Comparison of ENCODE assay signal across 1 cellular context in the genomic region with DNA sequence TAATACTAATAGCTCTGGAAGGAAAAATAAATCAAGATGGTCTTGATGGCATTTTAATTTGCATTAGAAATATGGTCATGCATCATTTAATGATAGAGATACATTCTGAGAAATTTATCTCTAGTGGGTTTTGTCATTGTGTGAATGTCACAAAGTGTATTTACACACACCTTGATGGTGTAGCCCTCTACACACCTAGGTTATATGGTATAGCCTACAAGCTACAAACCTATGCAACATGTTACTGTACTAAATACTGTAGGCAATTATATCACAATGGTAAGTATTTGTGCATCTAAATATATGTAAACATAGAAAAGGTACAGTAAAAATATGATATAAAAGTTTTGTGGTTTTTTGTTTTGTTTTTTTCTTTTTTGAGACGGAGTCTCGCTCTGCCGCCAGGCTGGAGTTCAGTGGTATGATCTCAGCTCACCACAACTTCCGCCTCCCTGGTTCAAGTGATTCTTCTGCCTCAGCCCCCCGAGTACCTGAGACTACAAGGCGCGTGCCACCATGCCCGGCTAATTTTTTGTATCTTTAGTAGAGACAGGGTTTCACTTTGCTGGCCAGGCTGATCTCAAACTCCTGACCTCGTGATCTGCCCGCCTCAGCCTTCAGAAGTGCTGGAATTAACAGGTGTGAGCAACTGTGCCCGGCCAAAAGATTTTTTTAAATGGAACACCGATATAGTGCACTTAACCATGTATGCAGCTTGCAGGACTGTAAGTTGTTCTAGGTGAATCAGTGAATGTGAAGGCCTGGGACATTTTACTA.
TF ChIP-seq lines count a peak whose summit lies in the region.

No MANE protein-coding gene starts in this region.

TF ChIP-seq in GM12878, 131 proteins besides CTCF, POLR2A, EP300 and RAD21 (continued from another document and continues in another):
- TF ChIP-seq, protein P1, sequence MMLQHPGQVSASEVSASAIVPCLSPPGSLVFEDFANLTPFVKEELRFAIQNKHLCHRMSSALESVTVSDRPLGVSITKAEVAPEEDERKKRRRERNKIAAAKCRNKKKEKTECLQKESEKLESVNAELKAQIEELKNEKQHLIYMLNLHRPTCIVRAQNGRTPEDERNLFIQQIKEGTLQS (IDR thresholded peaks at IDR 0.05; ENCODE audit: borderline replicate concordance, extremely low read depth, low read depth, low read length) = no peak
- TF ChIP-seq PAX8 (IDR thresholded peaks at IDR 0.05) = no peak
- TF ChIP-seq TCF3 (IDR thresholded peaks at IDR 0.05; ENCODE audit: borderline replicate concordance, insufficient read depth, low read depth, low read length) = no peak
- TF ChIP-seq ZNF24 (IDR thresholded peaks at IDR 0.05) = no peak
- no peak for TF ChIP-seq MXI1 (IDR thresholded peaks at IDR 0.05; ENCODE audit: low read depth, low read length)
- peak; percentile 49; the same call in 1 of the 2 replicates for TF ChIP-seq PML (IDR thresholded peaks at IDR 0.05; ENCODE audit: low read length)
- TF ChIP-seq KDM1A (IDR thresholded peaks at IDR 0.05; ENCODE audit: borderline replicate concordance) = no peak
- peak; percentile 80 for TF ChIP-seq NFIC (IDR thresholded peaks at IDR 0.05; ENCODE audit: low read depth, low read length)
- TF ChIP-seq USF1 (IDR thresholded peaks at IDR 0.05; ENCODE audit: borderline replicate concordance, extremely low read length, insufficient read depth, low read depth, low read length) = no peak
- TF ChIP-seq CREM (IDR thresholded peaks at IDR 0.05; ENCODE audit: low read depth) = peak; percentile 54; the same call in 1 of the 2 replicates
- no peak for TF ChIP-seq RFX5 (IDR thresholded peaks at IDR 0.05; ENCODE audit: low read depth, low read length)
- no peak for TF ChIP-seq BMI1 (IDR thresholded peaks at IDR 0.05; ENCODE audit: borderline replicate concordance)
- TF ChIP-seq, protein P2, sequence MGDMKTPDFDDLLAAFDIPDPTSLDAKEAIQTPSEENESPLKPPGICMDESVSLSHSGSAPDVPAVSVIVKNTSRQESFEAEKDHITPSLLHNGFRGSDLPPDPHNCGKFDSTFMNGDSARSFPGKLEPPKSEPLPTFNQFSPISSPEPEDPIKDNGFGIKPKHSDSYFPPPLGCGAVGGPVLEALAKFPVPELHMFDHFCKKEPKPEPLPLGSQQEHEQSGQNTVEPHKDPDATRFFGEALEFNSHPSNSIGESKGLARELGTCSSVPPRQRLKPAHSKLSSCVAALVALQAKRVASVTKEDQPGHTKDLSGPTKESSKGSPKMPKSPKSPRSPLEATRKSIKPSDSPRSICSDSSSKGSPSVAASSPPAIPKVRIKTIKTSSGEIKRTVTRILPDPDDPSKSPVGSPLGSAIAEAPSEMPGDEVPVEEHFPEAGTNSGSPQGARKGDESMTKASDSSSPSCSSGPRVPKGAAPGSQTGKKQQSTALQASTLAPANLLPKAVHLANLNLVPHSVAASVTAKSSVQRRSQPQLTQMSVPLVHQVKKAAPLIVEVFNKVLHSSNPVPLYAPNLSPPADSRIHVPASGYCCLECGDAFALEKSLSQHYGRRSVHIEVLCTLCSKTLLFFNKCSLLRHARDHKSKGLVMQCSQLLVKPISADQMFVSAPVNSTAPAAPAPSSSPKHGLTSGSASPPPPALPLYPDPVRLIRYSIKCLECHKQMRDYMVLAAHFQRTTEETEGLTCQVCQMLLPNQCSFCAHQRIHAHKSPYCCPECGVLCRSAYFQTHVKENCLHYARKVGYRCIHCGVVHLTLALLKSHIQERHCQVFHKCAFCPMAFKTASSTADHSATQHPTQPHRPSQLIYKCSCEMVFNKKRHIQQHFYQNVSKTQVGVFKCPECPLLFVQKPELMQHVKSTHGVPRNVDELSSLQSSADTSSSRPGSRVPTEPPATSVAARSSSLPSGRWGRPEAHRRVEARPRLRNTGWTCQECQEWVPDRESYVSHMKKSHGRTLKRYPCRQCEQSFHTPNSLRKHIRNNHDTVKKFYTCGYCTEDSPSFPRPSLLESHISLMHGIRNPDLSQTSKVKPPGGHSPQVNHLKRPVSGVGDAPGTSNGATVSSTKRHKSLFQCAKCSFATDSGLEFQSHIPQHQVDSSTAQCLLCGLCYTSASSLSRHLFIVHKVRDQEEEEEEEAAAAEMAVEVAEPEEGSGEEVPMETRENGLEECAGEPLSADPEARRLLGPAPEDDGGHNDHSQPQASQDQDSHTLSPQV (IDR thresholded peaks at IDR 0.05) = no peak
- no peak for TF ChIP-seq SIX5 (IDR thresholded peaks at IDR 0.05; ENCODE audit: low read depth, low read length, severe bottlenecking)
- TF ChIP-seq JUND (IDR thresholded peaks at IDR 0.05; ENCODE audit: low read depth, low read length) = no peak
- TF ChIP-seq E2F8 (IDR thresholded peaks at IDR 0.05; ENCODE audit: low read depth, partially characterized antibody) = no peak
- TF ChIP-seq, protein P3, sequence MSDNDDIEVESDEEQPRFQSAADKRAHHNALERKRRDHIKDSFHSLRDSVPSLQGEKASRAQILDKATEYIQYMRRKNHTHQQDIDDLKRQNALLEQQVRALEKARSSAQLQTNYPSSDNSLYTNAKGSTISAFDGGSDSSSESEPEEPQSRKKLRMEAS (IDR thresholded peaks at IDR 0.05; ENCODE audit: low read depth, low read length) = no peak
- TF ChIP-seq MTA2 (IDR thresholded peaks at IDR 0.05; ENCODE audit: low read depth) = peak; percentile 57; the same call in 1 of the 2 replicates
- TF ChIP-seq, protein P4, sequence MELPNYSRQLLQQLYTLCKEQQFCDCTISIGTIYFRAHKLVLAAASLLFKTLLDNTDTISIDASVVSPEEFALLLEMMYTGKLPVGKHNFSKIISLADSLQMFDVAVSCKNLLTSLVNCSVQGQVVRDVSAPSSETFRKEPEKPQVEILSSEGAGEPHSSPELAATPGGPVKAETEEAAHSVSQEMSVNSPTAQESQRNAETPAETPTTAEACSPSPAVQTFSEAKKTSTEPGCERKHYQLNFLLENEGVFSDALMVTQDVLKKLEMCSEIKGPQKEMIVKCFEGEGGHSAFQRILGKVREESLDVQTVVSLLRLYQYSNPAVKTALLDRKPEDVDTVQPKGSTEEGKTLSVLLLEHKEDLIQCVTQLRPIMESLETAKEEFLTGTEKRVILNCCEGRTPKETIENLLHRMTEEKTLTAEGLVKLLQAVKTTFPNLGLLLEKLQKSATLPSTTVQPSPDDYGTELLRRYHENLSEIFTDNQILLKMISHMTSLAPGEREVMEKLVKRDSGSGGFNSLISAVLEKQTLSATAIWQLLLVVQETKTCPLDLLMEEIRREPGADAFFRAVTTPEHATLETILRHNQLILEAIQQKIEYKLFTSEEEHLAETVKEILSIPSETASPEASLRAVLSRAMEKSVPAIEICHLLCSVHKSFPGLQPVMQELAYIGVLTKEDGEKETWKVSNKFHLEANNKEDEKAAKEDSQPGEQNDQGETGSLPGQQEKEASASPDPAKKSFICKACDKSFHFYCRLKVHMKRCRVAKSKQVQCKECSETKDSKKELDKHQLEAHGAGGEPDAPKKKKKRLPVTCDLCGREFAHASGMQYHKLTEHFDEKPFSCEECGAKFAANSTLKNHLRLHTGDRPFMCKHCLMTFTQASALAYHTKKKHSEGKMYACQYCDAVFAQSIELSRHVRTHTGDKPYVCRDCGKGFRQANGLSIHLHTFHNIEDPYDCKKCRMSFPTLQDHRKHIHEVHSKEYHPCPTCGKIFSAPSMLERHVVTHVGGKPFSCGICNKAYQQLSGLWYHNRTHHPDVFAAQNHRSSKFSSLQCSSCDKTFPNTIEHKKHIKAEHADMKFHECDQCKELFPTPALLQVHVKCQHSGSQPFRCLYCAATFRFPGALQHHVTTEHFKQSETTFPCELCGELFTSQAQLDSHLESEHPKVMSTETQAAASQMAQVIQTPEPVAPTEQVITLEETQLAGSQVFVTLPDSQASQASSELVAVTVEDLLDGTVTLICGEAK (IDR thresholded peaks at IDR 0.05; ENCODE audit: borderline replicate concordance) = no peak
- TF ChIP-seq IKZF2 (IDR thresholded peaks at IDR 0.05) = peak; percentile 47 to 64; a peak in 2 of 4 replicates
- TF ChIP-seq FOXM1 (IDR thresholded peaks at IDR 0.05; ENCODE audit: low read depth, low read length) = peak; percentile 44; the same call in 1 of the 2 replicates
- 0 out of 2 replicates have a peak, but pooled peaks have one; percentile 22 for TF ChIP-seq NR2F1 (conservative IDR thresholded peaks at IDR 0.05)
- TF ChIP-seq HDGF (IDR thresholded peaks at IDR 0.05) = 0 out of 2 replicates have a peak, but pooled peaks have one; percentile 46
- TF ChIP-seq YBX1 (IDR thresholded peaks at IDR 0.05) = no peak
- peak; percentile 62; the same call in 1 of the 2 replicates for TF ChIP-seq EED (IDR thresholded peaks at IDR 0.05; ENCODE audit: low read depth)
- TF ChIP-seq FOS (IDR thresholded peaks at IDR 0.05; ENCODE audit: borderline replicate concordance, extremely low read depth, insufficient read length) = no peak
- no peak for TF ChIP-seq ZBTB33 (IDR thresholded peaks at IDR 0.05)
- no peak for TF ChIP-seq CREB1 (IDR thresholded peaks at IDR 0.05; ENCODE audit: low read depth)
- peak; percentile 57; the same call in 1 of the 2 replicates for TF ChIP-seq JUNB (IDR thresholded peaks at IDR 0.05)
- no peak for TF ChIP-seq SMAD1 (IDR thresholded peaks at IDR 0.05; ENCODE audit: low read depth, partially characterized antibody)
- TF ChIP-seq NFXL1 (IDR thresholded peaks at IDR 0.05; ENCODE audit: borderline replicate concordance) = no peak
- peak; percentile 74; the same call in 1 of the 2 replicates for TF ChIP-seq CBFB (IDR thresholded peaks at IDR 0.05; ENCODE audit: low read depth)
- TF ChIP-seq, protein P5, sequence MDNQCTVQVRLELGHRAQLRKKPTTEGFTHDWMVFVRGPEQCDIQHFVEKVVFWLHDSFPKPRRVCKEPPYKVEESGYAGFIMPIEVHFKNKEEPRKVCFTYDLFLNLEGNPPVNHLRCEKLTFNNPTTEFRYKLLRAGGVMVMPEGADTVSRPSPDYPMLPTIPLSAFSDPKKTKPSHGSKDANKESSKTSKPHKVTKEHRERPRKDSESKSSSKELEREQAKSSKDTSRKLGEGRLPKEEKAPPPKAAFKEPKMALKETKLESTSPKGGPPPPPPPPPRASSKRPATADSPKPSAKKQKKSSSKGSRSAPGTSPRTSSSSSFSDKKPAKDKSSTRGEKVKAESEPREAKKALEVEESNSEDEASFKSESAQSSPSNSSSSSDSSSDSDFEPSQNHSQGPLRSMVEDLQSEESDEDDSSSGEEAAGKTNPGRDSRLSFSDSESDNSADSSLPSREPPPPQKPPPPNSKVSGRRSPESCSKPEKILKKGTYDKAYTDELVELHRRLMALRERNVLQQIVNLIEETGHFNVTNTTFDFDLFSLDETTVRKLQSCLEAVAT (IDR thresholded peaks at IDR 0.05) = peak; percentile 66
- TF ChIP-seq, protein P6, sequence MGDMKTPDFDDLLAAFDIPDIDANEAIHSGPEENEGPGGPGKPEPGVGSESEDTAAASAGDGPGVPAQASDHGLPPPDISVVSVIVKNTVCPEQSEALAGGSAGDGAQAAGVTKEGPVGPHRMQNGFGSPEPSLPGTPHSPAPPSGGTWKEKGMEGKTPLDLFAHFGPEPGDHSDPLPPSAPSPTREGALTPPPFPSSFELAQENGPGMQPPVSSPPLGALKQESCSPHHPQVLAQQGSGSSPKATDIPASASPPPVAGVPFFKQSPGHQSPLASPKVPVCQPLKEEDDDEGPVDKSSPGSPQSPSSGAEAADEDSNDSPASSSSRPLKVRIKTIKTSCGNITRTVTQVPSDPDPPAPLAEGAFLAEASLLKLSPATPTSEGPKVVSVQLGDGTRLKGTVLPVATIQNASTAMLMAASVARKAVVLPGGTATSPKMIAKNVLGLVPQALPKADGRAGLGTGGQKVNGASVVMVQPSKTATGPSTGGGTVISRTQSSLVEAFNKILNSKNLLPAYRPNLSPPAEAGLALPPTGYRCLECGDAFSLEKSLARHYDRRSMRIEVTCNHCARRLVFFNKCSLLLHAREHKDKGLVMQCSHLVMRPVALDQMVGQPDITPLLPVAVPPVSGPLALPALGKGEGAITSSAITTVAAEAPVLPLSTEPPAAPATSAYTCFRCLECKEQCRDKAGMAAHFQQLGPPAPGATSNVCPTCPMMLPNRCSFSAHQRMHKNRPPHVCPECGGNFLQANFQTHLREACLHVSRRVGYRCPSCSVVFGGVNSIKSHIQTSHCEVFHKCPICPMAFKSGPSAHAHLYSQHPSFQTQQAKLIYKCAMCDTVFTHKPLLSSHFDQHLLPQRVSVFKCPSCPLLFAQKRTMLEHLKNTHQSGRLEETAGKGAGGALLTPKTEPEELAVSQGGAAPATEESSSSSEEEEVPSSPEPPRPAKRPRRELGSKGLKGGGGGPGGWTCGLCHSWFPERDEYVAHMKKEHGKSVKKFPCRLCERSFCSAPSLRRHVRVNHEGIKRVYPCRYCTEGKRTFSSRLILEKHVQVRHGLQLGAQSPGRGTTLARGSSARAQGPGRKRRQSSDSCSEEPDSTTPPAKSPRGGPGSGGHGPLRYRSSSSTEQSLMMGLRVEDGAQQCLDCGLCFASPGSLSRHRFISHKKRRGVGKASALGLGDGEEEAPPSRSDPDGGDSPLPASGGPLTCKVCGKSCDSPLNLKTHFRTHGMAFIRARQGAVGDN (IDR thresholded peaks at IDR 0.05) = 0 out of 2 replicates have a peak, but pooled peaks have one; percentile 41
